19 cellular contexts compared by ENCODE assay signal in the genomic region with DNA sequence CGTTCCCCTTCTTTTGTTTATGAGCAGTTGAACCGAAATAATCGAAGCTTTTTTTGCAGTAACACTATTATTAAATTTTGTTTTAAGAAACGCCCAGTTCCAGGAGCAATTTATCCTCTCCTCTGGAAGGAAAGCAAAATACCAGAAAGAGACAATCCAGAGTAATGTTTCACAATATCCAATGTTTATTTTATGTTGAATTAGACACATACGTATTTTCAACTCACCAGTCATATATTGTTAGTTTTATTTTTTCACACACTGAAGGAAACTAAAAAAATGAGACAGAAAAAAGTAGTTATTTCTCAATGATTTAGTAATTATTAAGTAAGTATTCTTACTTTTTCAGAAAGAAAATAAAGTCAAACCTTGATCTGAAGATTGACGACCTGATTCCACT.
A peak's percentile ranks its signal among the peaks of the same experiment; 100 is the strongest.
DNase-seq lines count a peak whose midpoint lies in the region; ATAC-seq, FAIRE-seq and TF ChIP-seq lines count a peak whose summit lies in the region.
"Had no signal": no experiment of that assay in that cellular context is flagged by ENCODE, and none has a peak within 500 bp of the region (broad histone marks: within the 10 kb centered on the region; RNA-seq: fewer than 3 reads in every experiment).

No MANE protein-coding gene starts in this region.

- no peaks in the 10 kb centered on the region for H3K27me3 Mint-ChIP-seq in activated CD8-positive, alpha-beta memory T cell treated with anti-CD3 and anti-CD28 coated beads, Interleukin-2, amount 10 ng/mL, durations not matched to agents 7 days and 5 days

- no peaks in the 10 kb centered on the region for H3K27me3 ChIP-seq in muscle layer of duodenum (ENCODE audit: low read depth, low read length)
- H3K27me3 ChIP-seq in thoracic aorta (replicated peaks; ENCODE audit: insufficient read depth): no peaks in the 10 kb centered on the region
- no peaks in the 10 kb centered on the region for H3K27me3 ChIP-seq in HAP-1 (ENCODE audit: low read depth)
- H3K27me3 ChIP-seq: MG63 had no signal

- H3K27ac Mint-ChIP-seq in activated CD8-positive, alpha-beta memory T cell treated with anti-CD3 and anti-CD28 coated beads, Interleukin-2, amount 10 ng/mL, durations not matched to agents 7 days and 5 days: no peak overlapping the region

- H3K4me1 Mint-ChIP-seq in activated CD8-positive, alpha-beta memory T cell treated with anti-CD3 and anti-CD28 coated beads, Interleukin-2, amount 10 ng/mL, durations not matched to agents 7 days and 5 days: peaks cover 11% of the 10 kb centered on the region

- H3K4me3 ChIP-seq in muscle layer of duodenum (ENCODE audit: low read depth in 1 of 2, low read length in 2 of 2) (no peak overlapping the region), thoracic aorta (no peak overlapping the region), HAP-1 (no peak overlapping the region)
- H3K4me3 ChIP-seq: MG63 had no signal

- H3K36me3 ChIP-seq in muscle layer of duodenum (ENCODE audit: control insufficient read depth in 1 of 2, insufficient read depth in 2 of 2, low read length in 2 of 2): peaks cover 22 to 41% of the 10 kb centered on the region in 2 donors
- peaks cover 13% of the 10 kb centered on the region for H3K36me3 ChIP-seq in thoracic aorta
- no peaks in the 10 kb centered on the region for H3K36me3 ChIP-seq in HAP-1 (replicated peaks)

- DNase-seq in RCC 7860 (ENCODE audit: low spot score) (no peak), fibroblast of gingiva (ENCODE audit: low read depth) (peak; percentile 64), thoracic aorta (ENCODE audit: low spot score) (no peak), HAP-1 (ENCODE audit: low spot score in 2 of 2) (no peak), mesenteric fat pad (ENCODE audit: low spot score) (no peak)
- DNase-seq in activated CD8-positive, alpha-beta memory T cell treated with anti-CD3 and anti-CD28 coated beads, Interleukin-2, amount 10 ng/mL, durations not matched to agents 7 days and 5 days: no peak
- DNase-seq: DMS 273 treated with DMSO at 0.1 percent for 48 hours; H7; Karpas-422; MG63; NCI-H1092; NCI-H1694; NCI-H2107; NCI-H526 treated with DMSO at 0.1 percent for 48 hours; NK-92 treated with Interleukin-12 subunit alpha and Interleukin-12 subunit beta, amount 100 ng/mL, for 24 hours; OCI-M1; RPMI8226 had no signal

- ATAC-seq in thoracic aorta (ENCODE audit: insufficient number of reproducible peaks, low FRiP score, low read depth): no peak
- ATAC-seq in GM21529 (IDR thresholded peaks at IDR 0.05; ENCODE audit: unreplicated experiment): no peak
- ATAC-seq in activated CD8-positive, alpha-beta memory T cell treated with anti-CD3 and anti-CD28 coated beads, Interleukin-2, amount 10 ng/mL, durations not matched to agents 7 days and 5 days: no peak

- CTCF ChIA-PET in activated CD8-positive, alpha-beta memory T cell treated with anti-CD3 and anti-CD28 coated beads, Interleukin-2, amount 10 ng/mL, durations not matched to agents 7 days and 5 days (lab: Charles Lee): interaction anchor here (1.7 kb wide), 1 partner anchor 14 kb away, joined by 4 read pairs; no protein-coding TSS in a partner anchor

- H3K27ac ChIP-seq in muscle layer of duodenum (ENCODE audit: low read length) (peak overlapping the region; percentile 20), thoracic aorta (peak overlapping the region; percentile 14 to 59)

- H3K4me1 ChIP-seq in muscle layer of duodenum (ENCODE audit: control insufficient read depth in 1 of 2, insufficient read depth in 2 of 2, low read length in 2 of 2) (peaks cover 0 to 14% of the 10 kb centered on the region in 2 donors), thoracic aorta (ENCODE audit: control insufficient read depth in 1 of 2, low read depth in 2 of 2) (peaks cover 3 to 51% of the 10 kb centered on the region in 2 donors), HAP-1 (no peaks in the 10 kb centered on the region)

- no peak overlapping the region for H3K4me3 Mint-ChIP-seq in activated CD8-positive, alpha-beta memory T cell treated with anti-CD3 and anti-CD28 coated beads, Interleukin-2, amount 10 ng/mL, durations not matched to agents 7 days and 5 days

- TF ChIP-seq CTCF in thoracic aorta (IDR thresholded peaks at IDR 0.05): no peak

- no peaks in the 10 kb centered on the region for H3K9me3 Mint-ChIP-seq in activated CD8-positive, alpha-beta memory T cell treated with anti-CD3 and anti-CD28 coated beads, Interleukin-2, amount 10 ng/mL, durations not matched to agents 7 days and 5 days (ENCODE audit: low read depth)

- in situ Hi-C loops in HAP-1 (cut with MboI; ENCODE audit: low sequenced_read_pairs): loop anchor here (25.0 kb wide), 1 partner anchor 290 kb away; no protein-coding TSS in a partner anchor

- H3K9me3 ChIP-seq in muscle layer of duodenum (ENCODE audit: control insufficient read depth in 1 of 2, low read length in 2 of 2) (no peaks in the 10 kb centered on the region), thoracic aorta (no peaks in the 10 kb centered on the region), HAP-1 (no peaks in the 10 kb centered on the region)
- H3K9me3 ChIP-seq: MG63 had no signal

- FAIRE-seq in RCC 7860 (lab: Jason Lieb, UNC): peak; percentile 17

- no peaks in the 10 kb centered on the region for H3K36me3 Mint-ChIP-seq in activated CD8-positive, alpha-beta memory T cell treated with anti-CD3 and anti-CD28 coated beads, Interleukin-2, amount 10 ng/mL, durations not matched to agents 7 days and 5 days
